In the genomic region with DNA sequence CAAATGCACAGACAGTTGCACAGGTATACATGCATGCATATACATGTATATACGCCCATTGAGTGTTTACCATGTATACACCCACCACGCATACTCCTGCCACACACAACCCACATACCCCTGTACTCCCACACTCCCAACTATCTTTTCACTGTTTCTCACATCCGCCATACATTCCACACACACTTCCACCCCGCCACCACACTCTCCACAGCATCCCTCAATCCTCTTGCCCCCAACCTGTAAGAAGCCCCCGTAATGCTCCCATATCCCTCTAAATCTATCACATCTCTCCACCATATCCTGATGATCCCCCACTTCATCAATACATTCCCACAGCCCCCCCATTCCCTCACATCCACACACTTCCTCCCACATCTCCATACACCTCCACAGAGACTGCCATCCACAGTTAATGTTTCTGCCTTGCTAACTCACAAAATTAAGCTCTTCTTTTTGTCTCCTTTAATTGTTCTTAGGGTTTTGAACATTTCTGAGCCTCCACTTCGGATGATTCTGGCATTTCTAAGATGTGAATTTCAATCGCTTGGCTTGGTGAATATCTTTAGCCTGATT, we compare ENCODE assay signal across 22 cellular contexts. TPM values are rescaled to one million over a fixed set of nuclear protein-coding genes. Genes with fewer than 3 reads are reported as not detected.
"Had no signal": no experiment of that assay in that cellular context is flagged by ENCODE, and none has a peak within 500 bp of the region (broad histone marks: within the 10 kb centered on the region; RNA-seq: fewer than 3 reads in every experiment).

No MANE protein-coding gene starts in this region.

- H3K27me3 Mint-ChIP-seq: dendritic cell treated with granulocyte-macrophage colony-stimulating factor and Interleukin-4, amounts not matched to agents 40 ng/mL and 50 ng/mL, for 4 days had no signal

- H3K9me3 Mint-ChIP-seq: dendritic cell treated with granulocyte-macrophage colony-stimulating factor and Interleukin-4, amounts not matched to agents 40 ng/mL and 50 ng/mL, for 4 days; effector memory CD8-positive, alpha-beta T cell; endodermal cell had no signal

- H3K4me3 Mint-ChIP-seq: dendritic cell treated with granulocyte-macrophage colony-stimulating factor and Interleukin-4, amounts not matched to agents 40 ng/mL and 50 ng/mL, for 4 days; effector memory CD8-positive, alpha-beta T cell; endodermal cell had no signal

- H3K27me3 ChIP-seq: colonic mucosa, esophagus squamous epithelium, gastrocnemius medialis, left lung had no signal

- H3K4me1 ChIP-seq: colonic mucosa, esophagus squamous epithelium, gastrocnemius medialis, heart right ventricle, left lung, lower lobe of right lung had no signal

- H3K27ac ChIP-seq: colonic mucosa, epithelial cell of prostate, esophagus squamous epithelium, gastrocnemius medialis, heart right ventricle, left lung, lower lobe of right lung had no signal

- H3K4me3 ChIP-seq: colonic mucosa, esophagus squamous epithelium, gastrocnemius medialis, heart right ventricle, left lung, lower lobe of right lung had no signal

- H3K9me3 ChIP-seq: colonic mucosa, esophagus squamous epithelium, gastrocnemius medialis, heart right ventricle, left lung, lower lobe of right lung had no signal

- H3K36me3 ChIP-seq: colonic mucosa, esophagus squamous epithelium, gastrocnemius medialis, heart right ventricle, left lung, lower lobe of right lung had no signal

- DNase-seq: colonic mucosa; cortex of kidney; effector CD8-positive, alpha-beta T cell; effector memory CD8-positive, alpha-beta T cell; endodermal cell; erythroblast; esophagus squamous epithelium; foreskin fibroblast; foreskin melanocyte; gastrocnemius medialis; glutamatergic neuron; heart right ventricle; hippocampal formation; left cardiac atrium; left lung; left ventricle myocardium superior; lower lobe of right lung; mesenchymal stem cell; midbrain had no signal

- H3K4me1 Mint-ChIP-seq: endodermal cell had no signal

- H3K27ac Mint-ChIP-seq: dendritic cell treated with granulocyte-macrophage colony-stimulating factor and Interleukin-4, amounts not matched to agents 40 ng/mL and 50 ng/mL, for 4 days; effector memory CD8-positive, alpha-beta T cell; endodermal cell had no signal

RNA-seq across cellular contexts. Expression of gene GPR158, which starts 47.4 kb away (rescaled TPM):
- polyA plus RNA-seq: keratinocyte had no signal
